1 cellular context compared by ENCODE assay signal in genomic region chr1:16149702-16150488, GRCh38.
TF ChIP-seq lines count a peak whose summit lies in the region.

No MANE protein-coding gene starts in this region.

TF ChIP-seq in IMR-90, 13 proteins besides CTCF, POLR2A, EP300 and RAD21 (continued from another document):
- TF ChIP-seq USF2 (IDR thresholded peaks at IDR 0.05; ENCODE audit: low read depth, low read length): no peak
- TF ChIP-seq ELK1 (IDR thresholded peaks at IDR 0.05; ENCODE audit: borderline replicate concordance, low read depth, low read length): no peak
- TF ChIP-seq MAFK (IDR thresholded peaks at IDR 0.05; ENCODE audit: low read depth, low read length): no peak
- TF ChIP-seq CEBPB (IDR thresholded peaks at IDR 0.05; ENCODE audit: low read depth, low read length): no peak
- TF ChIP-seq NFE2L2 (IDR thresholded peaks at IDR 0.05; ENCODE audit: low read depth, low read length): no peak
- TF ChIP-seq SMC3 (IDR thresholded peaks at IDR 0.05; ENCODE audit: low read depth, low read length): no peak
- TF ChIP-seq MXI1 (IDR thresholded peaks at IDR 0.05; ENCODE audit: borderline replicate concordance, low read depth, low read length): no peak
- no peak for TF ChIP-seq CHD1 (IDR thresholded peaks at IDR 0.05; ENCODE audit: low read depth, low read length)
